Comparison of ENCODE assay signal across 29 cellular contexts in the genomic region with DNA sequence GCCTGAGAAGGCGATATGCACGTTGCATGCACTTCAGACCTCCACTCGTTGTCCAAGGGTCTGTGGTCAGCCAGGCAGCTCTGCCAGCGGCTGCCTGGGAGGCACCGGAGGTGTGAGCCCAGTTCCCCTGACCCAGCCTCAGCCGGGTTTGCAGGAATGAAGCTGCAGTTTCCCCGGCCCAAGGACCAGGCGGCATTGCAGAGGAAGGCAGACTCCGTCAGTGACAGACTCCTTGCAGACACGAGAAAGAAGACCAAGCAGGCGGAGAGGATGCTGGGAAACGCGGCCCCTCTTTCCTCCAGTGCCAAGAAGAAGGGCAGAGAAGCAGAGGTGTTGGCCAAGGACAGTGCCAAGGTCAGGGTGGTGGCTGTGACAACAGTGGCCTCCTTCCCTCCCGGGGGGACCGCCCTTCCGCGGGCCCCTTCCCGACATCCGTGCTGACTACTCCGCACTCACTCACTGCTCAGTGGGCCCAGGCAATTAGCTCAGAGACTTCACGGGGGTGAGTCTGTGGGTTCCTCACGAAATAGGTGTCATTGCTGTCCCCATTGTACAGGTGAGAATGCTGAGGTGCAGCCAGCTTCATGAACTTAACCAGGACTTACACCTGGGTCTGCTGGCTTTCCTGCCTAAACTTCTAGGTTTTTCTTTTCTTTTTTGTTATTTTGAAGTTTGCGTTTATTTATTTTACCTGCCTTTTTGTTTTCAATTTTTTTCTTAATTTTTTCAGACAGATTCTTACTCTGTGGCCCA.
"Had no signal": no experiment of that assay in that cellular context is flagged by ENCODE, and none has a peak within 500 bp of the region (broad histone marks: within the 10 kb centered on the region; RNA-seq: fewer than 3 reads in every experiment).

No MANE protein-coding gene starts in this region.

- H3K9me3 ChIP-seq: ascending aorta, breast epithelium, colonic mucosa, esophagus squamous epithelium, gastroesophageal sphincter, heart right ventricle had no signal

- ATAC-seq: activated naive CD4-positive, alpha-beta T cell treated with anti-CD3 and anti-CD28 coated beads, Interleukin-2, amount 50 U/mL, for 72 hours; activated T-cell treated with anti-CD3 and anti-CD28 coated beads, Interleukin-2, amount 50 U/mL, for 72 hours; gastroesophageal sphincter; heart right ventricle had no signal

- H3K36me3 ChIP-seq: ascending aorta, breast epithelium, cardiac muscle cell, colonic mucosa, esophagus squamous epithelium, gastroesophageal sphincter, heart right ventricle had no signal

- H3K4me1 Mint-ChIP-seq: activated CD4-positive, alpha-beta memory T cell treated with anti-CD3 and anti-CD28 coated beads, Interleukin-2, amount 10 ng/mL, durations not matched to agents 7 days and 5 days; activated CD4-positive, alpha-beta T cell treated with anti-CD3 and anti-CD28 coated beads, Interleukin-2, amount 10 ng/mL, durations not matched to agents 7 days and 5 days; activated naive CD4-positive, alpha-beta T cell treated with anti-CD3 and anti-CD28 coated beads, Interleukin-2, amount 10 ng/mL, durations not matched to agents 7 days and 5 days; activated naive CD8-positive, alpha-beta T cell treated with anti-CD3 and anti-CD28 coated beads, Interleukin-2, amount 10 ng/mL, durations not matched to agents 7 days and 5 days; brain had no signal

- FAIRE-seq: endometrium had no signal

- H3K36me3 Mint-ChIP-seq: activated naive CD4-positive, alpha-beta T cell treated with anti-CD3 and anti-CD28 coated beads, Interleukin-2, amount 10 ng/mL, durations not matched to agents 7 days and 5 days; activated naive CD4-positive, alpha-beta T cell treated with anti-CD3 and anti-CD28 coated beads, Interleukin-2, amount 50 U/mL, for 72 hours; activated naive CD8-positive, alpha-beta T cell treated with anti-CD3 and anti-CD28 coated beads, Interleukin-2, amount 10 ng/mL, durations not matched to agents 7 days and 5 days; brain had no signal

- H3K27me3 ChIP-seq: ascending aorta, breast epithelium, cardiac muscle cell, colonic mucosa, heart right ventricle had no signal

- H3K4me3 ChIP-seq: ascending aorta, breast epithelium, cardiac muscle cell, colonic mucosa, esophagus squamous epithelium, gastroesophageal sphincter, heart right ventricle had no signal

- H3K4me3 Mint-ChIP-seq: activated CD4-positive, alpha-beta memory T cell treated with anti-CD3 and anti-CD28 coated beads, Interleukin-2, amount 10 ng/mL, durations not matched to agents 7 days and 5 days; activated CD4-positive, alpha-beta T cell treated with anti-CD3 and anti-CD28 coated beads, Interleukin-2, amount 10 ng/mL, durations not matched to agents 7 days and 5 days; activated naive CD4-positive, alpha-beta T cell treated with anti-CD3 and anti-CD28 coated beads, Interleukin-2, amount 10 ng/mL, durations not matched to agents 7 days and 5 days; activated naive CD8-positive, alpha-beta T cell treated with anti-CD3 and anti-CD28 coated beads, Interleukin-2, amount 10 ng/mL, durations not matched to agents 7 days and 5 days; activated T-cell treated with anti-CD3 and anti-CD28 coated beads, Interleukin-2, amount 50 U/mL, for 24 hours; activated T-cell treated with anti-CD3 and anti-CD28 coated beads, Interleukin-2, amount 50 U/mL, for 72 hours; brain had no signal

- H3K9me3 Mint-ChIP-seq: activated CD4-positive, alpha-beta memory T cell treated with anti-CD3 and anti-CD28 coated beads, Interleukin-2, amount 10 ng/mL, durations not matched to agents 7 days and 5 days; activated CD4-positive, alpha-beta T cell treated with anti-CD3 and anti-CD28 coated beads, Interleukin-2, amount 10 ng/mL, durations not matched to agents 7 days and 5 days; activated naive CD4-positive, alpha-beta T cell treated with anti-CD3 and anti-CD28 coated beads, Interleukin-2, amount 10 ng/mL, durations not matched to agents 7 days and 5 days; activated naive CD4-positive, alpha-beta T cell treated with anti-CD3 and anti-CD28 coated beads, Interleukin-2, amount 50 U/mL, for 72 hours; activated naive CD8-positive, alpha-beta T cell treated with anti-CD3 and anti-CD28 coated beads, Interleukin-2, amount 10 ng/mL, durations not matched to agents 7 days and 5 days; activated T-cell treated with anti-CD3 and anti-CD28 coated beads, Interleukin-2, amount 50 U/mL, for 24 hours; activated T-cell treated with anti-CD3 and anti-CD28 coated beads, Interleukin-2, amount 50 U/mL, for 72 hours; brain had no signal

- H3K4me1 ChIP-seq: ascending aorta, breast epithelium, colonic mucosa, esophagus squamous epithelium, gastroesophageal sphincter had no signal

- H3K27ac ChIP-seq: ascending aorta, breast epithelium, cardiac muscle cell, colonic mucosa, epithelial cell of prostate, esophagus squamous epithelium, gastroesophageal sphincter, heart right ventricle had no signal

- DNase-seq: activated CD4-positive, alpha-beta memory T cell treated with anti-CD3 and anti-CD28 coated beads, Interleukin-2, amount 10 ng/mL, durations not matched to agents 7 days and 5 days; activated CD4-positive, alpha-beta T cell treated with anti-CD3 and anti-CD28 coated beads for 1 hour; activated CD4-positive, alpha-beta T cell treated with anti-CD3 and anti-CD28 coated beads for 4 hours; activated CD4-positive, alpha-beta T cell treated with anti-CD3 and anti-CD28 coated beads, Interleukin-2, amount 10 ng/mL, durations not matched to agents 7 days and 5 days; activated CD4-positive, alpha-beta T cell treated with anti-CD3 and anti-CD28 coated beads, Interleukin-2, amount 50 U/mL, for 4 hours; activated CD8-positive, alpha-beta memory T cell treated with anti-CD3 and anti-CD28 coated beads, Interleukin-2, amount 50 U/mL, for 48 hours; activated gamma-delta T cell; activated naive CD4-positive, alpha-beta T cell; activated naive CD4-positive, alpha-beta T cell treated with anti-CD3 and anti-CD28 coated beads, Interleukin-2, amount 10 ng/mL, durations not matched to agents 7 days and 5 days; activated naive CD8-positive, alpha-beta T cell treated with anti-CD3 and anti-CD28 coated beads, Interleukin-2, amount 10 ng/mL, durations not matched to agents 7 days and 5 days; activated T-cell treated with anti-CD3 and anti-CD28 coated beads for 4 hours; activated T-cell treated with anti-CD3 and anti-CD28 coated beads, Interleukin-2, amount 50 U/mL, for 24 hours; activated T-cell treated with anti-CD3 and anti-CD28 coated beads, Interleukin-2, amount 50 U/mL, for 72 hours; central memory CD4-positive, alpha-beta T cell; cerebellar nuclear complex; colonic mucosa; effector CD8-positive, alpha-beta T cell; esophagus squamous epithelium; foreskin melanocyte; heart right ventricle; T-helper 2 cell had no signal

- H3K27me3 Mint-ChIP-seq: activated naive CD8-positive, alpha-beta T cell treated with anti-CD3 and anti-CD28 coated beads, Interleukin-2, amount 10 ng/mL, durations not matched to agents 7 days and 5 days; activated T-cell treated with anti-CD3 and anti-CD28 coated beads, Interleukin-2, amount 50 U/mL, for 24 hours had no signal

- H3K27ac Mint-ChIP-seq: activated CD4-positive, alpha-beta memory T cell treated with anti-CD3 and anti-CD28 coated beads, Interleukin-2, amount 10 ng/mL, durations not matched to agents 7 days and 5 days; activated CD4-positive, alpha-beta T cell treated with anti-CD3 and anti-CD28 coated beads, Interleukin-2, amount 10 ng/mL, durations not matched to agents 7 days and 5 days; activated naive CD4-positive, alpha-beta T cell treated with anti-CD3 and anti-CD28 coated beads, Interleukin-2, amount 10 ng/mL, durations not matched to agents 7 days and 5 days; activated naive CD4-positive, alpha-beta T cell treated with anti-CD3 and anti-CD28 coated beads, Interleukin-2, amount 50 U/mL, for 72 hours; activated naive CD8-positive, alpha-beta T cell treated with anti-CD3 and anti-CD28 coated beads, Interleukin-2, amount 10 ng/mL, durations not matched to agents 7 days and 5 days; activated T-cell treated with anti-CD3 and anti-CD28 coated beads, Interleukin-2, amount 50 U/mL, for 24 hours; activated T-cell treated with anti-CD3 and anti-CD28 coated beads, Interleukin-2, amount 50 U/mL, for 72 hours; brain had no signal
